Comparison of ENCODE assay signal across 17 cellular contexts in the genomic region with DNA sequence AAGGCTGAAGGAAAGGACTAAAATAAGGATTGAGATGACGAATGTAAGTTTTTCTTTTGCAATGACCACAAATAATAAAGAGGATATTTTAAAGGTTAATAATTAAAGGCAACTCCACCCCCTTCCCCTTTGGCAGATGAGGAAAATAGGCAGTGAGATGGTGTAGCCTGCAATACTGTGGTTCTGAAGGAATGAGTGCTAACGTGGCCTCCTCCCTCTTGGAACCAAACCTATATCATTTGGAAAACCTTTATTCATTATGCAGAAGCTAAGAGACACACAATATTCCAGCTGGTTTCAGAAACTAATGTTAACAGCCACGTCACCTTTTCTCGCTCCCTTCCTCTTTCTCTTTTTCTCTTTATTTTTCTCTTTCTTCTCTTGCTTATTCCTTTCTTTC.
DNase-seq lines count a peak whose midpoint lies in the region; ATAC-seq and TF ChIP-seq lines count a peak whose summit lies in the region.
"Had no signal": no experiment of that assay in that cellular context is flagged by ENCODE, and none has a peak within 500 bp of the region (broad histone marks: within the 10 kb centered on the region; RNA-seq: fewer than 3 reads in every experiment).

No MANE protein-coding gene starts in this region.

- no peak overlapping the region for H3K4me3 ChIP-seq in rectal smooth muscle tissue (ENCODE audit: low read length)
- H3K4me3 ChIP-seq: BLaER1 treated with 17β-estradiol and CSF1 and Interleukin-3, amounts not matched to agents 10 nM and 100 nM; Peyer's patch had no signal

- H3K4me3 Mint-ChIP-seq in HFFc6 = no peak overlapping the region

- DNase-seq in AG08395 (ENCODE audit: low spot score) (peak; percentile 40), HFFc6 (no peak), glomerular visceral epithelial cell (ENCODE audit: extremely low spot score) (peak; percentile 30), NCI-H345 treated with DMSO at 0.1 percent for 48 hours (lab: John Stamatoyannopoulos, UW; ENCODE audit: unreplicated experiment) (no peak), ACHN (no peak)
- DNase-seq: NCI-H1417, NCI-H1930, NCI-H2171, NCI-H510A, NCI-H82, Peyer's patch, SHP77 treated with DMSO at 0.1 percent for 48 hours had no signal

- H3K9ac ChIP-seq in rectal smooth muscle tissue (ENCODE audit: low read length) = no peak overlapping the region
- H3K9ac ChIP-seq: BLaER1 treated with 17β-estradiol and CSF1 and Interleukin-3, amounts not matched to agents 10 nM and 100 nM had no signal

- no peaks in the 10 kb centered on the region for H3K36me3 ChIP-seq in rectal smooth muscle tissue (ENCODE audit: control insufficient read depth, insufficient read depth, low read length)
- H3K36me3 ChIP-seq: BLaER1 treated with 17β-estradiol and CSF1 and Interleukin-3, amounts not matched to agents 10 nM and 100 nM; Peyer's patch had no signal

- peaks cover 19% of the 10 kb centered on the region for H3K4me1 Mint-ChIP-seq in HFFc6 (ENCODE audit: low read depth)

- peaks cover 40% of the 10 kb centered on the region for H3K9me3 Mint-ChIP-seq in HFFc6

- no peaks in the 10 kb centered on the region for H3K4me1 ChIP-seq in rectal smooth muscle tissue (ENCODE audit: control insufficient read depth, insufficient read depth, low read length)
- H3K4me1 ChIP-seq: BLaER1 treated with 17β-estradiol and CSF1 and Interleukin-3, amounts not matched to agents 10 nM and 100 nM; Peyer's patch had no signal

- H3K36me3 Mint-ChIP-seq in HFFc6 (ENCODE audit: low read depth) = peaks cover 54% of the 10 kb centered on the region

- ATAC-seq in HG02642 (IDR thresholded peaks at IDR 0.05; ENCODE audit: poor library complexity, unreplicated experiment) (no peak), GM21723 (IDR thresholded peaks at IDR 0.05; ENCODE audit: unreplicated experiment) (no peak)
- ATAC-seq: HCT116 had no signal

- no peak for TF ChIP-seq CTCF in HFFc6 (IDR thresholded peaks at IDR 0.05)

- H3K27me3 Mint-ChIP-seq in HFFc6 (ENCODE audit: insufficient read depth) = no peaks in the 10 kb centered on the region; the same call in 1 of the 2 replicates

- H3K27me3 ChIP-seq in rectal smooth muscle tissue (ENCODE audit: control insufficient read depth, insufficient read depth, low read length) = no peaks in the 10 kb centered on the region
- H3K27me3 ChIP-seq: BLaER1 treated with 17β-estradiol and CSF1 and Interleukin-3, amounts not matched to agents 10 nM and 100 nM; Peyer's patch had no signal

- 0 out of 2 replicates have a peak overlapping the region, but pooled peaks have one; percentile 11 for H3K27ac Mint-ChIP-seq in HFFc6

- in situ Hi-C loops in ACHN (cut with HindIII; ENCODE audit: low pct_ligation_motif_present, low pct_unique_long_range_greater_than_20kb, low sequenced_read_pairs) = no loop called here

- peak overlapping the region; percentile 10 for H3K27ac ChIP-seq in rectal smooth muscle tissue (ENCODE audit: low read depth, low read length)
- H3K27ac ChIP-seq: BLaER1 treated with 17β-estradiol and CSF1 and Interleukin-3, amounts not matched to agents 10 nM and 100 nM; Peyer's patch had no signal

Comparison
In these comparisons a context has a peak if more than half of its experiments do, and no peak if none do; other contexts are left out.
1. DNase-seq: peak in AG08395 (single experiment) and glomerular visceral epithelial cell (single experiment); none in HFFc6 (single experiment), NCI-H345 treated with DMSO at 0.1 percent for 48 hours (single experiment) and ACHN (single experiment).